8 cellular contexts compared by ENCODE assay signal in genomic region chr7:157271991-157272324, GRCh38.
DNase-seq lines count a peak whose midpoint lies in the region; ATAC-seq, FAIRE-seq and TF ChIP-seq lines count a peak whose summit lies in the region.

No MANE protein-coding gene starts in this region.

- DNase-seq in A172 (ENCODE audit: low spot score), result peak; percentile 57
- peak in 1 of 4 experiments; percentile 6 for DNase-seq in K562 (ENCODE audit: extremely low read depth in 1 of 4, low spot score in 3 of 4)
- peak; percentile 69 for DNase-seq in lower lobe of right lung
- DNase-seq in ecto neural progenitor cell (ENCODE audit: low spot score), result no peak
- DNase-seq in activated CD4-positive, CD25-positive, alpha-beta regulatory T cell treated with anti-CD3 and anti-CD28 coated beads, Interleukin-2, amount 50 U/mL, for 72 hours, result no peak
- DNase-seq in NCI-H526 treated with DMSO at 0.1 percent for 48 hours (lab: John Stamatoyannopoulos, UW), result no peak

- no peak for TF ChIP-seq CTCF in HEK293 (tag by site-specific recombination; IDR thresholded peaks at IDR 0.05)
- no peak for TF ChIP-seq CTCF in K562 (IDR thresholded peaks at IDR 0.05 in 2 of 3, conservative IDR thresholded peaks at IDR 0.05 in 1 of 3; ENCODE audit: insufficient read depth in 2 of 3, low read depth in 1 of 3, low read length in 3 of 3)
- TF ChIP-seq CTCF in lower lobe of right lung (IDR thresholded peaks at IDR 0.05), result no peak

- no peak overlapping the region for H2AFZ ChIP-seq in K562 (ENCODE audit: low read depth, low read length)

- H3K27ac ChIP-seq in HEK293 (ENCODE audit: extremely low read depth, low read depth, low read length) (no peak overlapping the region), K562 (ENCODE audit: extremely low read depth, low read depth, low read length) (no peak overlapping the region), lower lobe of right lung (peak overlapping the region; percentile 46)

- no TSS peak for BruUV-seq in K562 (replicated peaks; lab: Mats Ljungman, UMichigan)

- no peak for TF ChIP-seq POLR2A in K562 (conservative IDR thresholded peaks at IDR 0.05)

- ATAC-seq in K562 (no peak), lower lobe of right lung (peak; percentile 61 to 77), HG02973 (IDR thresholded peaks at IDR 0.05; ENCODE audit: unreplicated experiment) (no peak)

- no peaks in the 10 kb centered on the region; the same call in 1 of the 2 replicates for H4K20me1 ChIP-seq in K562 (replicated peaks; ENCODE audit: control insufficient read depth, insufficient read depth, low read length)

- in situ Hi-C loops in K562 (cut with MboI), result loop anchor here (10.0 kb wide), 1 partner anchor 1467 kb away; no protein-coding TSS in a partner anchor

- H3K4me2 ChIP-seq in K562 (ENCODE audit: insufficient read depth, low read length), result no peak overlapping the region

- H3K9me3 ChIP-seq in HEK293 (ENCODE audit: control insufficient read depth, insufficient read depth, low read depth, low read length) (no peaks in the 10 kb centered on the region), K562 (replicated peaks; ENCODE audit: control insufficient read depth, insufficient read depth, low read depth, low read length) (no peaks in the 10 kb centered on the region), lower lobe of right lung (no peaks in the 10 kb centered on the region)

- no peaks in the 10 kb centered on the region for H3K9me1 ChIP-seq in K562 (ENCODE audit: control insufficient read depth, insufficient read depth, low read length)

- no peak overlapping the region for H3K4me3 ChIP-seq in HEK293 (ENCODE audit: low read depth, low read length)
- H3K4me3 ChIP-seq in K562, result no peak overlapping the region
- H3K4me3 ChIP-seq in lower lobe of right lung, result no peak overlapping the region

- no peaks in the 10 kb centered on the region for H3K4me1 ChIP-seq in HEK293 (ENCODE audit: control insufficient read depth, insufficient read depth, low read length)
- H3K4me1 ChIP-seq in K562 (replicated peaks in 1 of 2; ENCODE audit: control insufficient read depth in 2 of 2, insufficient read depth in 2 of 2, low read length in 2 of 2), result peaks cover 4 to 23% of the 10 kb centered on the region in 2 experiments; a peak in 4 of 5 replicates
- H3K4me1 ChIP-seq in lower lobe of right lung, result peaks cover 34% of the 10 kb centered on the region

- POLR2A ChIA-PET in HEK293 (lab: Yijun Ruan, JAX), result no interaction called here
- POLR2A ChIA-PET in K562 (lab: Yijun Ruan, JAX), result interaction anchor here (0.7 kb wide), 1 partner anchor 249 kb away, joined by 3 read pairs; no protein-coding TSS in a partner anchor

- intact Hi-C loops in K562 (cut with micrococcal nuclease) (loop anchor here (2.0 to 5.0 kb wide), 4 partner anchors 70 to 1475 kb away; no protein-coding TSS in a partner anchor), lower lobe of right lung (cut with DNase I) (no loop called here)

- CTCF ChIA-PET in HEK293 (lab: Yijun Ruan, JAX) (no interaction called here), K562 (lab: Yijun Ruan, JAX; ENCODE audit: low intra/inter-chr PET ratio) (no interaction called here)

- TF ChIP-seq RAD21 in K562 (CRISPR knock-in tag; conservative IDR thresholded peaks at IDR 0.05 in 1 of 2, IDR thresholded peaks at IDR 0.05 in 1 of 2), result no peak

- H3K27me3 ChIP-seq in K562 (ENCODE audit: control insufficient read depth in 2 of 2, insufficient read depth in 2 of 2, low read length in 2 of 2), result no peaks in the 10 kb centered on the region
- no peaks in the 10 kb centered on the region for H3K27me3 ChIP-seq in lower lobe of right lung (ENCODE audit: low read depth)

- H3K36me3 ChIP-seq in HEK293 (ENCODE audit: control insufficient read depth in 2 of 2, insufficient read depth in 1 of 2, low read length in 2 of 2) (peaks cover 0 to 51% of the 10 kb centered on the region in 2 experiments; a peak in 2 of 3 replicates), K562 (ENCODE audit: control insufficient read depth, insufficient read depth, low read length) (peaks cover 51% of the 10 kb centered on the region), lower lobe of right lung (peaks cover 40% of the 10 kb centered on the region)

- FAIRE-seq in K562 (lab: Jason Lieb, UNC), result no peak

- 72% methylated on average over 9 of the region's 9 CpGs for WGBS in K562 (ENCODE audit: insufficient coverage, low coverage, missing lambda C conversion rate)

- no peaks in the 10 kb centered on the region for H3K79me2 ChIP-seq in K562 (ENCODE audit: control insufficient read depth, insufficient read depth, low read length)

- H3K9ac ChIP-seq in K562 (ENCODE audit: insufficient read depth in 1 of 2, low read depth in 2 of 2, low read length in 2 of 2), result no peak overlapping the region

- no peak for TF ChIP-seq EP300 in K562 (IDR thresholded peaks at IDR 0.05; ENCODE audit: low read length)

TF ChIP-seq in HEK293, 187 proteins besides CTCF, POLR2A, EP300 and RAD21 (continues in another document):
- TF ChIP-seq ZNF600 (tag by site-specific recombination; IDR thresholded peaks at IDR 0.05) (peak; percentile 93), HOXA7 (CRISPR knock-in tag; IDR thresholded peaks at IDR 0.05; ENCODE audit: borderline replicate concordance) (no peak), ZNF660 (tag by site-specific recombination; IDR thresholded peaks at IDR 0.05) (no peak), ZBTB21 (tag by site-specific recombination; IDR thresholded peaks at IDR 0.05) (0 out of 2 replicates have a peak, but pooled peaks have one; percentile 15)
- TF ChIP-seq, protein P1, sequence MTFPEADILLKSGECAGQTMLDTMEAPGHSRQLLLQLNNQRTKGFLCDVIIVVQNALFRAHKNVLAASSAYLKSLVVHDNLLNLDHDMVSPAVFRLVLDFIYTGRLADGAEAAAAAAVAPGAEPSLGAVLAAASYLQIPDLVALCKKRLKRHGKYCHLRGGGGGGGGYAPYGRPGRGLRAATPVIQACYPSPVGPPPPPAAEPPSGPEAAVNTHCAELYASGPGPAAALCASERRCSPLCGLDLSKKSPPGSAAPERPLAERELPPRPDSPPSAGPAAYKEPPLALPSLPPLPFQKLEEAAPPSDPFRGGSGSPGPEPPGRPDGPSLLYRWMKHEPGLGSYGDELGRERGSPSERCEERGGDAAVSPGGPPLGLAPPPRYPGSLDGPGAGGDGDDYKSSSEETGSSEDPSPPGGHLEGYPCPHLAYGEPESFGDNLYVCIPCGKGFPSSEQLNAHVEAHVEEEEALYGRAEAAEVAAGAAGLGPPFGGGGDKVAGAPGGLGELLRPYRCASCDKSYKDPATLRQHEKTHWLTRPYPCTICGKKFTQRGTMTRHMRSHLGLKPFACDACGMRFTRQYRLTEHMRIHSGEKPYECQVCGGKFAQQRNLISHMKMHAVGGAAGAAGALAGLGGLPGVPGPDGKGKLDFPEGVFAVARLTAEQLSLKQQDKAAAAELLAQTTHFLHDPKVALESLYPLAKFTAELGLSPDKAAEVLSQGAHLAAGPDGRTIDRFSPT (tag by site-specific recombination; IDR thresholded peaks at IDR 0.05), result 0 out of 2 replicates have a peak, but pooled peaks have one; percentile 23

TF ChIP-seq in K562, 482 proteins besides CTCF, POLR2A, EP300 and RAD21:
- TF ChIP-seq SNRNP70 (optimal IDR thresholded peaks at IDR 0.05; ENCODE audit: low read depth, low read length) (no peak), CEBPB (tag; IDR thresholded peaks at IDR 0.05) (peak; percentile 45; the same call in 1 of the 2 replicates), CXXC5 (CRISPR knock-in tag; IDR thresholded peaks at IDR 0.05) (no peak), CEBPG (CRISPR knock-in tag; IDR thresholded peaks at IDR 0.05) (no peak), CEBPG (tag; conservative IDR thresholded peaks at IDR 0.05 in 1 of 2, IDR thresholded peaks at IDR 0.05 in 1 of 2) (peak in 1 of 2 experiments; percentile 27; a peak in 1 of 4 replicates), HMG20B (CRISPR knock-in tag; IDR thresholded peaks at IDR 0.05) (no peak; the same call in 1 of the 2 replicates)
- TF ChIP-seq, protein P2, sequence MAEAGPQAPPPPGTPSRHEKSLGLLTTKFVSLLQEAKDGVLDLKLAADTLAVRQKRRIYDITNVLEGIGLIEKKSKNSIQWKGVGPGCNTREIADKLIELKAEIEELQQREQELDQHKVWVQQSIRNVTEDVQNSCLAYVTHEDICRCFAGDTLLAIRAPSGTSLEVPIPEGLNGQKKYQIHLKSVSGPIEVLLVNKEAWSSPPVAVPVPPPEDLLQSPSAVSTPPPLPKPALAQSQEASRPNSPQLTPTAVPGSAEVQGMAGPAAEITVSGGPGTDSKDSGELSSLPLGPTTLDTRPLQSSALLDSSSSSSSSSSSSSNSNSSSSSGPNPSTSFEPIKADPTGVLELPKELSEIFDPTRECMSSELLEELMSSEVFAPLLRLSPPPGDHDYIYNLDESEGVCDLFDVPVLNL (CRISPR knock-in tag; IDR thresholded peaks at IDR 0.05; ENCODE audit: low read depth), result no peak
TF ChIP-seq in K562: peak in this region for 2.

Comparison
In these comparisons a context has a peak if more than half of its experiments do, and no peak if none do; other contexts are left out.
1. DNase-seq: peak in A172 (single experiment) and lower lobe of right lung (single experiment); none in ecto neural progenitor cell (single experiment), activated CD4-positive, CD25-positive, alpha-beta regulatory T cell treated with anti-CD3 and anti-CD28 coated beads, Interleukin-2, amount 50 U/mL, for 72 hours (single experiment) and NCI-H526 treated with DMSO at 0.1 percent for 48 hours (single experiment).
2. ATAC-seq: peak in lower lobe of right lung (2 of 2); none in K562 (single experiment) and HG02973 (single experiment).